28 cellular contexts compared by ENCODE assay signal in the genomic region with DNA sequence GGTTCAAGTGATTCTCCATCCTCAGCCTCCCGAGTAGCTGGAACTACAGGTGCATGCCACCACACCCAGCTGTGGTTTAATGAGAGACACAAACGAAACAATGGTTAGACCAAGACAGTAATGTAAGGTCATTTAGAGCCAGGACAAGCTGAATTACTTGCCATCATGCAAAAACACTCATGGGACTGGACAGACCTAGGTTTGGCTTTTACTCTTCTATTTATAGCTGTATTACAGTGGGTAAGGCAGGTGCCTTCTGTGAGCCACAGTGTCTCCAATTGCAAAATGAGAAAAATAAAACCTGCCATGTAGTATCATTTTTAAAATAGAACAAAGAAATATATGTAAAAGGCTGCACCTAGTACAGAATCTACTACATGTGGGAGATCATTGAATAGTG.
"Had no signal": no experiment of that assay in that cellular context is flagged by ENCODE, and none has a peak within 500 bp of the region (broad histone marks: within the 10 kb centered on the region; RNA-seq: fewer than 3 reads in every experiment).

No MANE protein-coding gene starts in this region.

- H3K9ac ChIP-seq: neural progenitor cell, parathyroid adenoma had no signal

- H3K4me1 ChIP-seq: neural progenitor cell, parathyroid adenoma, psoas muscle, right lobe of liver, spleen, suprapubic skin, testis, transverse colon, upper lobe of right lung, uterus had no signal

- ATAC-seq: natural killer cell; right cardiac atrium; right lobe of liver; stimulated activated memory B cell treated with anti-CD40 and anti-IgM and Interleukin-4, amounts not matched to agents 10 μg/mL and 1 μg/mL and 100 μg/mL, for 72 hours; stimulated activated naive CD8-positive, alpha-beta T cell treated with anti-CD3 and anti-CD28 coated beads, Interleukin-15, amount 100 ng/mL, for 72 hours; stimulated activated naive CD8-positive, alpha-beta T cell treated with anti-CD3 and anti-CD28 coated beads, Interleukin-15, Interleukin-2, amounts not matched to agents 100 U/mL and 50 U/mL, for 24 hours; upper lobe of right lung had no signal

- DNase-seq: natural killer cell; occipital lobe; ovary; posterior cingulate gyrus; psoas muscle; right cardiac atrium; right lobe of liver; spleen; stimulated activated CD4-positive, alpha-beta T cell treated with anti-CD3 and anti-CD28 coated beads, Interleukin-12 subunit alpha, Interleukin-12 subunit beta, amount 100 ng/mL, for 4 hours; stimulated activated CD4-positive, alpha-beta T cell treated with anti-CD3 and anti-CD28 coated beads, Interleukin-1b, Interleukin-23, amount 100 ng/mL, for 48 hours; stimulated activated CD4-positive, alpha-beta T cell treated with anti-CD3 and anti-CD28 coated beads, Interleukin-4, amount 100 ng/mL, for 1 hour; stimulated activated CD4-positive, alpha-beta T cell treated with anti-CD3 and anti-CD28 coated beads, Interleukin-4, amount 100 ng/mL, for 4 hours; stimulated activated CD8-positive, alpha-beta memory T cell treated with anti-CD3 and anti-CD28 coated beads, Interleukin-4, amount 100 ng/mL, for 48 hours; stimulated activated naive CD4-positive, alpha-beta T cell; stimulated activated naive CD8-positive, alpha-beta T cell treated with anti-CD3 and anti-CD28 coated beads, Interleukin-15, amount 100 ng/mL, for 72 hours; stimulated activated naive CD8-positive, alpha-beta T cell treated with anti-CD3 and anti-CD28 coated beads, Interleukin-15, Interleukin-2, amounts not matched to agents 100 U/mL and 50 U/mL, for 24 hours; substantia nigra; testis; tibial artery; transverse colon; upper lobe of right lung; uterus had no signal

- H2AFZ ChIP-seq: neural progenitor cell, parathyroid adenoma had no signal

- H3K36me3 ChIP-seq: neural progenitor cell, ovary, right lobe of liver, spleen, suprapubic skin, tibial artery, transverse colon, upper lobe of right lung, uterus had no signal

- H3K79me2 ChIP-seq: parathyroid adenoma had no signal

- H3K27me3 ChIP-seq: neural progenitor cell, ovary, right lobe of liver, spleen, suprapubic skin, testis, tibial artery, transverse colon, upper lobe of right lung, uterus had no signal

- H3K9me3 ChIP-seq: ovary, psoas muscle, right lobe of liver, spleen, suprapubic skin, testis, tibial artery, transverse colon, upper lobe of right lung, uterus had no signal

- H3K27ac ChIP-seq: neural progenitor cell, ovary, parathyroid adenoma, psoas muscle, right lobe of liver, skin epidermis, spleen, suprapubic skin, testis, tibial artery, transverse colon, upper lobe of right lung, uterus had no signal

- H3K4me2 ChIP-seq: neural progenitor cell, smooth muscle cell had no signal

- H3K4me3 ChIP-seq: neural progenitor cell, ovary, psoas muscle, right lobe of liver, skin epidermis, smooth muscle cell, spleen, suprapubic skin, testis, tibial artery, transverse colon, upper lobe of right lung, uterus had no signal
